In genomic region chr9:112527959-112528358, GRCh38 we compare ENCODE assay signal across 21 cellular contexts.
"Had no signal": no experiment of that assay in that cellular context is flagged by ENCODE, and none has a peak within 500 bp of the region (broad histone marks: within the 10 kb centered on the region; RNA-seq: fewer than 3 reads in every experiment).

No MANE protein-coding gene starts in this region.

- H3K36me3 ChIP-seq: esophagus squamous epithelium, gastroesophageal sphincter, left ventricle myocardium inferior, lower lobe of right lung, pancreas, prostate gland, sigmoid colon, tibial artery, upper lobe of right lung, vagina had no signal

- H3K27ac Mint-ChIP-seq: dendritic cell treated with granulocyte-macrophage colony-stimulating factor and Interleukin-4, amounts not matched to agents 40 ng/mL and 50 ng/mL, for 4 days; effector memory CD8-positive, alpha-beta T cell; immature natural killer cell; memory B cell; natural killer cell treated with Interleukin-12 subunit alpha and Interleukin-12 subunit beta and Interleukin-15 and Interleukin-18, amount 100 ng/mL, for 72 hours had no signal

- H3K4me1 Mint-ChIP-seq: immature natural killer cell had no signal

- H3K4me3 ChIP-seq: esophagus squamous epithelium, gastroesophageal sphincter, left ventricle myocardium inferior, lower lobe of right lung, pancreas, prostate gland, sigmoid colon, skin epidermis, tibial artery, upper lobe of right lung, vagina had no signal

- H3K27me3 Mint-ChIP-seq: dendritic cell treated with granulocyte-macrophage colony-stimulating factor and Interleukin-4, amounts not matched to agents 40 ng/mL and 50 ng/mL, for 4 days; effector memory CD8-positive, alpha-beta T cell; memory B cell; natural killer cell treated with Interleukin-12 subunit alpha and Interleukin-12 subunit beta and Interleukin-15 and Interleukin-18, amount 100 ng/mL, for 72 hours had no signal

- H3K36me3 Mint-ChIP-seq: memory B cell; natural killer cell treated with Interleukin-12 subunit alpha and Interleukin-12 subunit beta and Interleukin-15 and Interleukin-18, amount 100 ng/mL, for 72 hours had no signal

- H3K9me3 ChIP-seq: esophagus squamous epithelium, gastroesophageal sphincter, left ventricle myocardium inferior, lower lobe of right lung, pancreas, prostate gland, sigmoid colon, tibial artery, upper lobe of right lung, vagina had no signal

- H3K27ac ChIP-seq: esophagus squamous epithelium, gastroesophageal sphincter, left ventricle myocardium inferior, lower lobe of right lung, prostate gland, sigmoid colon, skin epidermis, tibial artery, upper lobe of right lung, vagina had no signal

- H3K4me3 Mint-ChIP-seq: dendritic cell treated with granulocyte-macrophage colony-stimulating factor and Interleukin-4, amounts not matched to agents 40 ng/mL and 50 ng/mL, for 4 days; effector memory CD8-positive, alpha-beta T cell; immature natural killer cell; memory B cell; natural killer cell treated with Interleukin-12 subunit alpha and Interleukin-12 subunit beta and Interleukin-15 and Interleukin-18, amount 100 ng/mL, for 72 hours had no signal

- H3K27me3 ChIP-seq: esophagus squamous epithelium, gastroesophageal sphincter, pancreas, sigmoid colon, tibial artery, upper lobe of right lung, vagina had no signal

- ATAC-seq: effector memory CD8-positive, alpha-beta T cell; gastroesophageal sphincter; left cardiac atrium; lower lobe of right lung; natural killer cell treated with Interleukin-12 subunit alpha and Interleukin-12 subunit beta and Interleukin-15 and Interleukin-18, amount 100 ng/mL, for 72 hours; pancreas; upper lobe of right lung had no signal

- H3K9me3 Mint-ChIP-seq: effector memory CD8-positive, alpha-beta T cell; immature natural killer cell; memory B cell; natural killer cell treated with Interleukin-12 subunit alpha and Interleukin-12 subunit beta and Interleukin-15 and Interleukin-18, amount 100 ng/mL, for 72 hours had no signal

- DNase-seq: effector memory CD8-positive, alpha-beta T cell; esophagus squamous epithelium; foreskin fibroblast; immature natural killer cell; left cardiac atrium; left ventricle myocardium inferior; lower lobe of right lung; midbrain; occipital lobe; pancreas; sigmoid colon; stimulated activated naive CD4-positive, alpha-beta T cell; tibial artery; upper lobe of right lung had no signal

- H3K4me1 ChIP-seq: gastroesophageal sphincter, lower lobe of right lung, prostate gland, upper lobe of right lung had no signal
